ENCODE assay signal across 24 cellular contexts in genomic region chr9:129740174-129740573, GRCh38.
"Had no signal": no experiment of that assay in that cellular context is flagged by ENCODE, and none has a peak within 500 bp of the region (broad histone marks: within the 10 kb centered on the region; RNA-seq: fewer than 3 reads in every experiment).

No MANE protein-coding gene starts in this region.

- H3K36me3 ChIP-seq: adrenal gland, breast epithelium, SJCRH30, WERI-Rb-1 had no signal

- H3K4me3 ChIP-seq: adrenal gland, breast epithelium, SJCRH30 had no signal

- H3K4me2 ChIP-seq: SK-N-SH had no signal

- H3K27me3 ChIP-seq: adrenal gland, breast epithelium had no signal

- DNase-seq: activated CD4-positive, alpha-beta T cell treated with anti-CD3 and anti-CD28 coated beads for 36 hours; activated CD8-positive, alpha-beta memory T cell treated with anti-CD3 and anti-CD28 coated beads, Interleukin-2, amount 50 U/mL, for 4 hours; activated CD8-positive, alpha-beta T cell treated with anti-CD3 and anti-CD28 coated beads for 36 hours; activated gamma-delta T cell treated with Interleukin-2 at 50 U/mL for 16 hours; activated naive CD4-positive, alpha-beta T cell treated with anti-CD3 and anti-CD28 coated beads, Interleukin-2, amount 10 ng/mL, durations not matched to agents 7 days and 5 days; activated naive CD8-positive, alpha-beta T cell treated with anti-CD3 and anti-CD28 coated beads for 36 hours; activated T-cell treated with anti-CD3 and anti-CD28 coated beads, Interleukin-2, amount 50 U/mL, for 72 hours; adrenal gland; anterior cingulate cortex; caudate nucleus; Karpas-422; MM.1S; NCI-H1105; NCI-H1436; NCI-H1694 treated with DMSO at 0.1 percent for 48 hours; NCI-H2029 treated with DMSO at 0.1 percent for 48 hours; NCI-H510A treated with DMSO at 0.1 percent for 48 hours; NCI-H69; PC-3; SK-N-SH; T-helper 1 cell; WERI-Rb-1 had no signal

- H3K9me2 ChIP-seq: SK-N-SH had no signal

- H3K9ac ChIP-seq: SK-N-SH had no signal

- H3K27ac ChIP-seq: adrenal gland, breast epithelium, SJCRH30, WERI-Rb-1 had no signal

- ATAC-seq: activated CD4-positive, alpha-beta T cell treated with anti-CD3 and anti-CD28 coated beads for 36 hours; activated CD8-positive, alpha-beta T cell treated with anti-CD3 and anti-CD28 coated beads for 36 hours; activated T-cell treated with anti-CD3 and anti-CD28 coated beads, Interleukin-2, amount 50 U/mL, for 72 hours; PC-3 had no signal

- H3K9me3 ChIP-seq: adrenal gland, breast epithelium, SJCRH30, SK-N-SH had no signal
